Comparison of ENCODE assay signal across 18 cellular contexts in the genomic region with DNA sequence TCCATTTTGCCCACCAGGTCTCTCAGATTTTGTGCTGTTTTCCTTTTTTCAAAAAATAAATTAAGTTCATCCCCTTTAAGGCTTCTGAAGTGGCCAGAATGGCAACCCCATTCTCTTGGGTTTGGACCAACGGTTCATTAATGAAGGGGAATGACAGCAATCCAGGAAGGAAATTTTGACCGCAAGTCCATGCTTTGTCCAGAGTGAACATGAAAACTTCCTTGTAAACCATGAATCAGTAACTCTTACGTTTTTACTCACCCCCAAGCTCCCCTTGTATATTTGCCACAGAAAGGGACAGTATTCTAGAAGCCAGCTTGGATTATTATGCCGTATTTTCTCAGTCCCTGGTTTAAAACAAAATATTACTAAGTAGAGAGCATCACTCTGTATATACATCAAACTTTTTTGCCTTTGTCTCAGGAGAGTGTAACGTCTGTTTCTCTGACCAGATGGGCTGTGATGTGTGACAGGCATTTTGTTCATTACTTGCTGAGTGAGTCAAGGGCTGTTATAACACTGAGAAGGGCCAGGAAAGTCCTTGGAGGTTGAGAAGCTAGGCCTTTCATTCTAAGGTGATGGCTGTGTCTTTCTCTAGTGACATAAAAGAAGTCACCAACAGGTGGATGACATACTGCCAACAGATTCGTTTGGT.
"Had no signal": no experiment of that assay in that cellular context is flagged by ENCODE, and none has a peak within 500 bp of the region (broad histone marks: within the 10 kb centered on the region; RNA-seq: fewer than 3 reads in every experiment).

No MANE protein-coding gene starts in this region.

- H3K4me3 Mint-ChIP-seq: activated naive CD8-positive, alpha-beta T cell; central memory CD8-positive, alpha-beta T cell; natural killer cell; stimulated activated naive CD8-positive, alpha-beta T cell treated with anti-CD3 and anti-CD28 coated beads, Interleukin-15, Interleukin-2, amounts not matched to agents 100 ng/mL and 50 ng/mL, for 24 hours had no signal

- H3K27ac ChIP-seq: coronary artery, testis, upper lobe of right lung had no signal

- H3K27ac Mint-ChIP-seq: stimulated activated naive CD8-positive, alpha-beta T cell treated with anti-CD3 and anti-CD28 coated beads, Interleukin-15, Interleukin-2, amounts not matched to agents 100 ng/mL and 50 ng/mL, for 24 hours had no signal

- H3K4me3 ChIP-seq: coronary artery, testis, upper lobe of right lung had no signal

- H3K27me3 ChIP-seq: testis, upper lobe of right lung had no signal

- H3K27me3 Mint-ChIP-seq: activated naive CD8-positive, alpha-beta T cell; brain; central memory CD8-positive, alpha-beta T cell; stimulated activated naive CD8-positive, alpha-beta T cell treated with anti-CD3 and anti-CD28 coated beads, Interleukin-15, Interleukin-2, amounts not matched to agents 100 ng/mL and 50 ng/mL, for 24 hours had no signal

- ATAC-seq: natural killer cell, right cardiac atrium, upper lobe of right lung had no signal

- H3K9me3 ChIP-seq: testis, upper lobe of right lung had no signal

- DNase-seq: activated CD4-positive, alpha-beta T cell treated with anti-CD3 and anti-CD28 coated beads for 48 hours; activated gamma-delta T cell treated with Interleukin-2 at 50 U/mL for 16 hours; amniotic stem cell; effector CD4-positive, alpha-beta T cell; hypothalamus; mesendoderm; natural killer cell; posterior cingulate gyrus; right cardiac atrium; small intestine; stimulated activated CD4-positive, alpha-beta T cell treated with anti-CD3 and anti-CD28 coated beads, Interleukin-4, amount 100 ng/mL, for 4 hours; testis; upper lobe of right lung had no signal

- H3K36me3 Mint-ChIP-seq: natural killer cell had no signal

- H3K9me3 Mint-ChIP-seq: brain; central memory CD8-positive, alpha-beta T cell; natural killer cell; stimulated activated naive CD8-positive, alpha-beta T cell treated with anti-CD3 and anti-CD28 coated beads, Interleukin-15, Interleukin-2, amounts not matched to agents 100 ng/mL and 50 ng/mL, for 24 hours had no signal
